ENCODE assay signal across 9 cellular contexts in genomic region chr5:179796877-179797608, GRCh38. TPM values are rescaled to one million over a fixed set of nuclear protein-coding genes. Genes with fewer than 3 reads are reported as not detected.
DNase-seq lines count a peak whose midpoint lies in the region; ATAC-seq and TF ChIP-seq lines count a peak whose summit lies in the region.
"Had no signal": no experiment of that assay in that cellular context is flagged by ENCODE, and none has a peak within 500 bp of the region (broad histone marks: within the 10 kb centered on the region; RNA-seq: fewer than 3 reads in every experiment).

No MANE protein-coding gene starts in this region.

- H3K9me3 ChIP-seq in heart right ventricle (no peaks in the 10 kb centered on the region), ascending aorta (no peaks in the 10 kb centered on the region), mucosa of stomach (ENCODE audit: control insufficient read depth, low read length) (no peaks in the 10 kb centered on the region)

- H3K9ac ChIP-seq in mucosa of stomach (ENCODE audit: low read length): peak overlapping the region; percentile 68

- H3K27me3 ChIP-seq in heart right ventricle (no peaks in the 10 kb centered on the region), ascending aorta (no peaks in the 10 kb centered on the region), mucosa of stomach (ENCODE audit: control insufficient read depth, insufficient read depth, low read length) (no peaks in the 10 kb centered on the region)

- ATAC-seq in heart right ventricle (no peak), Right ventricle myocardium inferior (no peak), HG03196 (IDR thresholded peaks at IDR 0.05; ENCODE audit: unreplicated experiment) (no peak), HG02678 (IDR thresholded peaks at IDR 0.05; ENCODE audit: unreplicated experiment) (no peak)

- DNase-seq in heart right ventricle (no peak), Right ventricle myocardium inferior (ENCODE audit: missing footprints) (no peak), ascending aorta (ENCODE audit: low spot score in 2 of 2) (no peak), ureter (ENCODE audit: low spot score) (peak; percentile 44), putamen (ENCODE audit: low spot score) (no peak)

- peak overlapping the region in 8 of 10 donors; percentile 52 to 84 (median 67) for H3K4me3 ChIP-seq in heart right ventricle
- peak overlapping the region; percentile 68 to 75 for H3K4me3 ChIP-seq in ascending aorta
- no peak overlapping the region for H3K4me3 ChIP-seq in mucosa of stomach (ENCODE audit: low read length)

- intact Hi-C loops in heart right ventricle (cut with DNase I): loop anchor here in 5 of 10 donors (1.0 to 5.0 kb wide), 3 partner anchors 34 to 35 kb away; no protein-coding TSS in a partner anchor
- intact Hi-C loops in Right ventricle myocardium inferior (cut with DNase I): loop anchor here (2.0 kb wide), 1 partner anchor 34 kb away; no protein-coding TSS in a partner anchor
- intact Hi-C loops in ascending aorta (cut with DNase I): loop anchor here (1.0 to 5.0 kb wide), 3 partner anchors 34 to 120 kb away; no protein-coding TSS in a partner anchor

- WGBS in heart right ventricle, 2 donors: 87 to 89% methylated on average over 21 of the region's 21 CpGs

- H3K4me1 ChIP-seq in heart right ventricle (peaks cover 33 to 59% (median 52%) of the 10 kb centered on the region in 9 donors), ascending aorta (peaks cover 12 to 29% of the 10 kb centered on the region in 2 donors), mucosa of stomach (ENCODE audit: control insufficient read depth, insufficient read depth, low read length) (peaks cover 42% of the 10 kb centered on the region)

- H3K36me3 ChIP-seq in heart right ventricle (peaks cover 0 to 51% (median 40%) of the 10 kb centered on the region in 9 donors), ascending aorta (peaks cover 34 to 43% of the 10 kb centered on the region in 2 donors), mucosa of stomach (ENCODE audit: control insufficient read depth, insufficient read depth, low read length) (peaks cover 36% of the 10 kb centered on the region)

- TF ChIP-seq CTCF in heart right ventricle (IDR thresholded peaks at IDR 0.05): no peak
- no peak for TF ChIP-seq CTCF in ascending aorta (IDR thresholded peaks at IDR 0.05)

- peak overlapping the region in 8 of 10 donors; percentile 78 to 92 (median 86) for H3K27ac ChIP-seq in heart right ventricle
- peak overlapping the region; percentile 75 to 79 for H3K27ac ChIP-seq in ascending aorta

RNA-seq across cellular contexts. Expression of gene LTC4S, which starts 3.3 kb away (rescaled TPM):
- total RNA-seq in heart right ventricle: 10 to 100 TPM in 3 of 10 donors, 1 to 10 TPM in 7; 5.4 to 10.6 (median 7.9) TPM
- polyA plus RNA-seq in heart right ventricle: 10 to 100 TPM; 10.5 to 20.0 TPM
- 10.3 TPM for total RNA-seq in Right ventricle myocardium inferior
- total RNA-seq in ascending aorta: 91.7 TPM
- 13.7 TPM for total RNA-seq in ureter
- total RNA-seq: Daoy had no signal

RNA-seq across cellular contexts. Expression of gene MGAT4B, which starts 9.6 kb away (rescaled TPM):
- total RNA-seq in heart right ventricle (100 to 1,000 TPM in 5 of 10 donors, 10 to 100 TPM in 5; 88.6 to 123 (median 102) TPM), Right ventricle myocardium inferior (98.9 TPM), ascending aorta (207 TPM), ureter (93.8 TPM)
- 10 to 100 TPM; 58.6 to 86.9 TPM for polyA plus RNA-seq in heart right ventricle

RNA-seq across cellular contexts. Expression of gene SQSTM1, which starts 23.7 kb away (rescaled TPM):
- 100 to 1,000 TPM; 341 to 466 (median 391) TPM for total RNA-seq in heart right ventricle
- 100 to 1,000 TPM; 131 to 210 TPM for polyA plus RNA-seq in heart right ventricle
- 407 TPM for total RNA-seq in Right ventricle myocardium inferior
- 476 TPM for total RNA-seq in ascending aorta
- total RNA-seq in ureter: 265 TPM
